Comparison of ENCODE assay signal across 7 cellular contexts in the genomic region with DNA sequence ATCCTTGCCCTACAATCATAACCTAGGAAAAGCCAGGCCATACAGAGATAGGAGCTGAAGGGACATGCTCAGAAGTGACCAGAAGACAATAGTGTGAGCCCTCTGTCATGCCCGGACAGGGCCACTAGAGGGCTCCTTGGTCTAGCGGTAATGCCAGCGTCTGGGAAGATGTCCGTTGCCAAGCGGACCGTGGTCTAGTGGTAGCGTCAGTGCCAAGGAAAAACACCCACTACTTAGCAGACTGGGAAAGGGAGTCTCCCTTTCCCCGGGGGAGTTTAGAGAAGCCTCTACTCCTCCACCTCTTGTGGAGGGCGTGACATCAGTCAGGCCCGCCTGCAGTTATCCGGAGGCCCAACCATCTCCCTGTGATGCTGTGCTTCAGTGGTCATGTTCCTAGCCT. TPM values are rescaled to one million over a fixed set of nuclear protein-coding genes. Genes with fewer than 3 reads are reported as not detected.
DNase-seq lines count a peak whose midpoint lies in the region; ATAC-seq, FAIRE-seq and TF ChIP-seq lines count a peak whose summit lies in the region.
"Not testable (repeated sequence)": the region's sequence is repeated elsewhere in the genome, so short reads cannot be mapped to it uniquely, and the experiment has no call there.

No MANE protein-coding gene starts in this region.

- CTCF ChIA-PET in HepG2 (lab: Yijun Ruan, JAX; ENCODE audit: low intra/inter-chr PET ratio, low total read pairs) = interaction anchor here (1.3 kb wide), 1 partner anchor 254 kb away, joined by 4 read pairs; no protein-coding TSS in a partner anchor

- intact Hi-C loops in HepG2 (cut with micrococcal nuclease; ENCODE audit: unreplicated experiment) (loop anchor here (1.0 kb wide), 1 partner anchor 254 kb away; no protein-coding TSS in a partner anchor), sigmoid colon (cut with DNase I) (loop anchor here (5.0 kb wide), 1 partner anchor 253 kb away; no protein-coding TSS in a partner anchor)

- not testable (repeated sequence) for DNase-seq in GM12864 (ENCODE audit: low read depth)
- peak; percentile 11 for DNase-seq in NCI-H1436 (lab: John Stamatoyannopoulos, UW)
- peak; percentile 68 for DNase-seq in SK-MEL-5 (ENCODE audit: low read depth, low spot score)
- DNase-seq in epithelial cell of proximal tubule (ENCODE audit: low read depth) = peak; percentile 10
- DNase-seq in HepG2 (ENCODE audit: low spot score) = peak; percentile 30
- DNase-seq in sigmoid colon = peak; percentile 77

- ATAC-seq in activated T-helper 17 cell treated with anti-CD3 and anti-CD28 coated beads, Interleukin-2, amount 50 U/mL, for 72 hours (replicated peaks); HepG2: not testable (repeated sequence)

- not testable (repeated sequence) for H3K9me3 ChIP-seq in HepG2 (ENCODE audit: low read length); sigmoid colon

- FAIRE-seq in HepG2 (lab: Jason Lieb, UNC) = not testable (repeated sequence)

- not testable (repeated sequence) for H2AFZ ChIP-seq in HepG2 (ENCODE audit: low read length)

- not testable (repeated sequence) for H3K9me3 Mint-ChIP-seq in activated T-helper 17 cell treated with anti-CD3 and anti-CD28 coated beads, Interleukin-2, amount 50 U/mL, for 72 hours

- not testable (repeated sequence) for TF ChIP-seq EP300 in HepG2 (IDR thresholded peaks at IDR 0.05; ENCODE audit: low read depth in 2 of 2, low read length in 2 of 2); HepG2 (CRISPR knock-in tag; IDR thresholded peaks at IDR 0.05; ENCODE audit: borderline replicate concordance); sigmoid colon (IDR thresholded peaks at IDR 0.05)

- H3K4me1 Mint-ChIP-seq in activated T-helper 17 cell treated with anti-CD3 and anti-CD28 coated beads, Interleukin-2, amount 50 U/mL, for 72 hours = not testable (repeated sequence)

- H3K27ac Mint-ChIP-seq in activated T-helper 17 cell treated with anti-CD3 and anti-CD28 coated beads, Interleukin-2, amount 50 U/mL, for 72 hours = peak overlapping the region; percentile 36

- BruUV-seq in HepG2 (replicated peaks; lab: Mats Ljungman, UMichigan) = not testable (repeated sequence)

- in situ Hi-C loops in SK-MEL-5 (cut with HindIII; ENCODE audit: low pct_unique_long_range_greater_than_20kb, low sequenced_read_pairs); HepG2 (cut with HindIII; ENCODE audit: extremely low pct_ligation_motif_present, low pct_unique_long_range_greater_than_20kb): not testable (repeated sequence)

- TF ChIP-seq CTCF in GM12864 (IDR thresholded peaks at IDR 0.05; ENCODE audit: low read depth, low read length, missing control alignments) = peak; percentile 74
- peak; percentile 72 for TF ChIP-seq CTCF in epithelial cell of proximal tubule (conservative IDR thresholded peaks at IDR 0.05; ENCODE audit: low read depth, low read length)
- peak; percentile 87 for TF ChIP-seq CTCF in HepG2 (CRISPR knock-in tag; IDR thresholded peaks at IDR 0.05)
- TF ChIP-seq CTCF in sigmoid colon (IDR thresholded peaks at IDR 0.05) = peak; percentile 17 to 83 (median 34)

- not testable (repeated sequence) for TF ChIP-seq POLR2A in HepG2 (IDR thresholded peaks at IDR 0.05; ENCODE audit: insufficient read depth in 1 of 2, low read depth in 2 of 2, low read length in 2 of 2); sigmoid colon (IDR thresholded peaks at IDR 0.05)

- H3K4me3 ChIP-seq in GM12864 (ENCODE audit: low read depth, low read length); epithelial cell of proximal tubule (ENCODE audit: low read depth, low read length); HepG2 (replicated peaks in 1 of 3; ENCODE audit: insufficient read depth in 1 of 3, low read depth in 2 of 3, low read length in 3 of 3); sigmoid colon: not testable (repeated sequence)

- not testable (repeated sequence) for H3K27me3 Mint-ChIP-seq in activated T-helper 17 cell treated with anti-CD3 and anti-CD28 coated beads, Interleukin-2, amount 50 U/mL, for 72 hours

- POLR2A ChIA-PET in HepG2 (lab: Yijun Ruan, JAX) = not testable (repeated sequence)

- not testable (repeated sequence) for H3K9ac ChIP-seq in HepG2 (ENCODE audit: insufficient read depth, low read depth, low read length)

- peak; percentile 60 for TF ChIP-seq RAD21 in HepG2 (CRISPR knock-in tag; IDR thresholded peaks at IDR 0.05)

- WGBS in HepG2 (ENCODE audit: low lambda C conversion rate) = 32% methylated on average over 5 of the region's 11 CpGs
- 32 to 33% methylated on average over 11 of the region's 11 CpGs for WGBS in sigmoid colon, 2 donors

- not testable (repeated sequence) for H3K79me2 ChIP-seq in HepG2 (ENCODE audit: insufficient read depth, low read length)

- not testable (repeated sequence) for H3K4me3 Mint-ChIP-seq in activated T-helper 17 cell treated with anti-CD3 and anti-CD28 coated beads, Interleukin-2, amount 50 U/mL, for 72 hours

- not testable (repeated sequence) for H3K27me3 ChIP-seq in HepG2 (ENCODE audit: control insufficient read depth in 1 of 2, insufficient read depth in 2 of 2, low read length in 2 of 2); sigmoid colon

- not testable (repeated sequence) for H3K4me1 ChIP-seq in HepG2 (ENCODE audit: insufficient read depth, low read length); sigmoid colon

- not testable (repeated sequence) for H4K20me1 ChIP-seq in HepG2 (ENCODE audit: insufficient read depth, low read length)

- H3K36me3 ChIP-seq in HepG2 (replicated peaks in 1 of 2; ENCODE audit: control insufficient read depth in 1 of 2, insufficient read depth in 2 of 2, low read length in 2 of 2) (peaks cover 14 to 56% of the 10 kb centered on the region in 2 experiments), sigmoid colon (peaks cover 0 to 66% (median 18%) of the 10 kb centered on the region in 4 donors)

- not testable (repeated sequence) for H3K27ac ChIP-seq in HepG2 (ENCODE audit: extremely low read length, insufficient read depth, low read length)
- H3K27ac ChIP-seq in sigmoid colon = peak overlapping the region in 1 of 4 donors; percentile 29

- H3K36me3 Mint-ChIP-seq in activated T-helper 17 cell treated with anti-CD3 and anti-CD28 coated beads, Interleukin-2, amount 50 U/mL, for 72 hours (ENCODE audit: low read depth) = peaks cover 91% of the 10 kb centered on the region

- H3K4me2 ChIP-seq in HepG2 (ENCODE audit: low read depth, low read length) = peak overlapping the region; percentile 24; the same call in 1 of the 2 replicates

RNA-seq across cellular contexts. Expression of gene PPT1, which starts 12.3 kb away (rescaled TPM):
- 110 and 126 TPM in 2 replicates for total RNA-seq in SK-MEL-5 (2014; rRNA removed; shearing (Covaris generic))
- polyA plus RNA-seq in SK-MEL-5 (2015; cell fraction: cytosol; rRNA removed) = 152 and 162 TPM in 2 replicates
- polyA plus RNA-seq in SK-MEL-5 (2015; cell fraction: nucleus; rRNA removed) = 44.2 and 48.9 TPM in 2 replicates
- 100 to 1,000 TPM in 1 of 2 donors, 10 to 100 TPM in 1; 56.1 to 107 TPM for total RNA-seq in activated T-helper 17 cell treated with anti-CD3 and anti-CD28 coated beads, Interleukin-2, amount 50 U/mL, for 72 hours
- total RNA-seq in epithelial cell of proximal tubule (29.6 and 70.8 TPM in 2 replicates), HepG2 (2016; rRNA removed; fragmentation: Illumina TruSeq; extraction: Trizol) (79.5 and 129 TPM in 2 replicates), sigmoid colon (10 to 100 TPM; 70.4 to 86.7 (median 75.9) TPM)
- 9.2 and 11.5 TPM in 2 replicates for total RNA-seq in HepG2 (2016; cell fraction: cytosol; rRNA removed; fragmentation: Illumina TruSeq; extraction: Trizol; ENCODE audit: low read depth)
- total RNA-seq in HepG2 (2016; cell fraction: insoluble cytoplasmic fraction; rRNA removed; fragmentation: Illumina TruSeq; extraction: Trizol) = 76.9 and 130 TPM in 2 replicates
- total RNA-seq in HepG2 (2016; cell fraction: membrane; rRNA removed; fragmentation: Illumina TruSeq; extraction: Trizol) = 47.3 and 53.7 TPM in 2 replicates
- 127 and 140 TPM in 2 replicates for total RNA-seq in HepG2 (2016; cell fraction: nucleus; rRNA removed; fragmentation: Illumina TruSeq; extraction: Trizol)
- polyA plus RNA-seq in HepG2 (2011; rRNA removed) (113 and 129 TPM in 2 replicates), sigmoid colon (10 to 100 TPM; 10.2 to 76.3 (median 54.9) TPM)
- 81.0 and 93.7 TPM in 2 replicates for polyA plus RNA-seq in HepG2 (2011; cell fraction: cytosol; rRNA removed)
- polyA plus RNA-seq in HepG2 (2011; cell fraction: nucleus; rRNA removed) = 24.9 and 26.4 TPM in 2 replicates
- 106 and 123 TPM in 2 replicates for polyA plus RNA-seq in HepG2 (2012)
- polyA plus RNA-seq in HepG2 (2016; cell fraction: cytosol; fragmentation: Illumina TruSeq; extraction: Trizol; ENCODE audit: low read depth) = 17.3 and 18.8 TPM in 2 replicates
- 101 TPM in 2 replicates for polyA plus RNA-seq in HepG2 (2016; cell fraction: insoluble cytoplasmic fraction; fragmentation: Illumina TruSeq; extraction: Trizol; ENCODE audit: low read depth)
- polyA plus RNA-seq in HepG2 (2016; cell fraction: membrane; fragmentation: Illumina TruSeq; extraction: Trizol; ENCODE audit: low read depth) = 41.9 and 44.4 TPM in 2 replicates
- polyA plus RNA-seq in HepG2 (2016; cell fraction: nucleus; fragmentation: Illumina TruSeq; extraction: Trizol; ENCODE audit: insufficient read depth, low read depth) = 202 and 210 TPM in 2 replicates
- polyA minus RNA-seq in HepG2 (2011; rRNA and poly(A)+ RNA removed; ENCODE audit: low replicate concordance) = 107 and 205 TPM in 2 replicates
- 54.3 and 56.6 TPM in 2 replicates for polyA minus RNA-seq in HepG2 (2011; cell fraction: cytosol; rRNA and poly(A)+ RNA removed)
- 25.0 and 25.7 TPM in 2 replicates for polyA minus RNA-seq in HepG2 (2011; cell fraction: nucleus; rRNA and poly(A)+ RNA removed)

RNA-seq across cellular contexts. Expression of gene CAP1, which starts 44.2 kb away (rescaled TPM):
- 307 and 314 TPM in 2 replicates for total RNA-seq in SK-MEL-5 (2014; rRNA removed; shearing (Covaris generic))
- 257 and 307 TPM in 2 replicates for polyA plus RNA-seq in SK-MEL-5 (2015; cell fraction: cytosol; rRNA removed)
- 115 and 151 TPM in 2 replicates for polyA plus RNA-seq in SK-MEL-5 (2015; cell fraction: nucleus; rRNA removed)
- total RNA-seq in activated T-helper 17 cell treated with anti-CD3 and anti-CD28 coated beads, Interleukin-2, amount 50 U/mL, for 72 hours = 100 to 1,000 TPM; 405 to 687 TPM
- total RNA-seq in epithelial cell of proximal tubule (342 and 577 TPM in 2 replicates), HepG2 (2016; rRNA removed; fragmentation: Illumina TruSeq; extraction: Trizol) (174 and 228 TPM in 2 replicates), sigmoid colon (100 to 1,000 TPM; 177 to 234 (median 231) TPM)
- 20.2 and 22.6 TPM in 2 replicates for total RNA-seq in HepG2 (2016; cell fraction: cytosol; rRNA removed; fragmentation: Illumina TruSeq; extraction: Trizol; ENCODE audit: low read depth)
- total RNA-seq in HepG2 (2016; cell fraction: insoluble cytoplasmic fraction; rRNA removed; fragmentation: Illumina TruSeq; extraction: Trizol) = 168 and 225 TPM in 2 replicates
- total RNA-seq in HepG2 (2016; cell fraction: membrane; rRNA removed; fragmentation: Illumina TruSeq; extraction: Trizol) = 60.4 and 63.8 TPM in 2 replicates
- total RNA-seq in HepG2 (2016; cell fraction: nucleus; rRNA removed; fragmentation: Illumina TruSeq; extraction: Trizol) = 78.4 and 78.5 TPM in 2 replicates
- polyA plus RNA-seq in HepG2 (2011; rRNA removed) (166 and 195 TPM in 2 replicates), sigmoid colon (100 to 1,000 TPM; 286 to 412 (median 346) TPM)
- polyA plus RNA-seq in HepG2 (2011; cell fraction: cytosol; rRNA removed) = 133 and 166 TPM in 2 replicates
- polyA plus RNA-seq in HepG2 (2011; cell fraction: nucleus; rRNA removed) = 60.0 and 61.0 TPM in 2 replicates
- 141 and 150 TPM in 2 replicates for polyA plus RNA-seq in HepG2 (2012)
- polyA plus RNA-seq in HepG2 (2016; cell fraction: cytosol; fragmentation: Illumina TruSeq; extraction: Trizol; ENCODE audit: low read depth) = 19.7 and 20.6 TPM in 2 replicates
- 216 and 228 TPM in 2 replicates for polyA plus RNA-seq in HepG2 (2016; cell fraction: insoluble cytoplasmic fraction; fragmentation: Illumina TruSeq; extraction: Trizol; ENCODE audit: low read depth)
- 43.3 and 46.3 TPM in 2 replicates for polyA plus RNA-seq in HepG2 (2016; cell fraction: membrane; fragmentation: Illumina TruSeq; extraction: Trizol; ENCODE audit: low read depth)
- polyA plus RNA-seq in HepG2 (2016; cell fraction: nucleus; fragmentation: Illumina TruSeq; extraction: Trizol; ENCODE audit: insufficient read depth, low read depth) = 84.0 and 90.0 TPM in 2 replicates
- polyA minus RNA-seq in HepG2 (2011; rRNA and poly(A)+ RNA removed; ENCODE audit: low replicate concordance) = 144 and 148 TPM in 2 replicates
- 105 and 109 TPM in 2 replicates for polyA minus RNA-seq in HepG2 (2011; cell fraction: cytosol; rRNA and poly(A)+ RNA removed)
- polyA minus RNA-seq in HepG2 (2011; cell fraction: nucleus; rRNA and poly(A)+ RNA removed) = 77.9 and 90.9 TPM in 2 replicates

Comparison
In these comparisons a context has a peak if more than half of its experiments do, and no peak if none do; other contexts are left out.
1. CTCF ChIP-seq: peak in every context shown above with its lines; median percentile 87 in HepG2; 74 in GM12864; 72 in epithelial cell of proximal tubule; 34 in sigmoid colon.